Comparison of ENCODE assay signal across 9 cellular contexts in genomic region chr1:207826557-207827487, GRCh38.
A peak's percentile ranks its signal among the peaks of the same experiment; 100 is the strongest.
DNase-seq lines count a peak whose midpoint lies in the region; ATAC-seq, FAIRE-seq and TF ChIP-seq lines count a peak whose summit lies in the region.
"Had no signal": no experiment of that assay in that cellular context is flagged by ENCODE, and none has a peak within 500 bp of the region (broad histone marks: within the 10 kb centered on the region; RNA-seq: fewer than 3 reads in every experiment).

No MANE protein-coding gene starts in this region.

- peak overlapping the region; percentile 72 to 91 for H3K4me3 Mint-ChIP-seq in CD14-positive monocyte
- peak overlapping the region; percentile 95 for H3K4me3 Mint-ChIP-seq in natural killer cell treated with Interleukin-12 subunit alpha and Interleukin-12 subunit beta and Interleukin-15 and Interleukin-18, amount 100 ng/mL, for 72 hours

- H3K9ac ChIP-seq in duodenal mucosa (ENCODE audit: low read depth in 1 of 2, low read length in 2 of 2), result peak overlapping the region; percentile 71 to 95

- H3K9me3 ChIP-seq in duodenal mucosa (ENCODE audit: control insufficient read depth in 1 of 2, low read length in 2 of 2), result no peaks in the 10 kb centered on the region

- H3K4me3 ChIP-seq in duodenal mucosa (ENCODE audit: low read depth in 1 of 2, low read length in 2 of 2), result peak overlapping the region; percentile 85 to 93

- H3K9me3 Mint-ChIP-seq in CD14-positive monocyte, result no peaks in the 10 kb centered on the region
- no peaks in the 10 kb centered on the region for H3K9me3 Mint-ChIP-seq in natural killer cell treated with Interleukin-12 subunit alpha and Interleukin-12 subunit beta and Interleukin-15 and Interleukin-18, amount 100 ng/mL, for 72 hours

- peaks cover 0 to under 1% of the 10 kb centered on the region in 2 donors for H3K36me3 ChIP-seq in duodenal mucosa (ENCODE audit: control insufficient read depth in 1 of 2, insufficient read depth in 2 of 2, low read length in 2 of 2)

- peaks cover 66% of the 10 kb centered on the region in 2 donors for H3K4me1 ChIP-seq in duodenal mucosa (ENCODE audit: control insufficient read depth in 1 of 2, insufficient read depth in 2 of 2, low read length in 2 of 2)

- no peaks in the 10 kb centered on the region for H3K27me3 ChIP-seq in duodenal mucosa (ENCODE audit: control insufficient read depth in 1 of 2, insufficient read depth in 2 of 2, low read length in 2 of 2)

- H3K27ac Mint-ChIP-seq in CD14-positive monocyte, result peak overlapping the region; percentile 96 to 99 (median 99)
- H3K27ac Mint-ChIP-seq in natural killer cell treated with Interleukin-12 subunit alpha and Interleukin-12 subunit beta and Interleukin-15 and Interleukin-18, amount 100 ng/mL, for 72 hours, result peak overlapping the region; percentile 99

- peaks cover 24 to 37% of the 10 kb centered on the region in 2 donors for H3K36me3 Mint-ChIP-seq in CD14-positive monocyte
- peaks cover 6% of the 10 kb centered on the region for H3K36me3 Mint-ChIP-seq in natural killer cell treated with Interleukin-12 subunit alpha and Interleukin-12 subunit beta and Interleukin-15 and Interleukin-18, amount 100 ng/mL, for 72 hours

- no peak for ATAC-seq in natural killer cell treated with Interleukin-12 subunit alpha and Interleukin-12 subunit beta and Interleukin-15 and Interleukin-18, amount 100 ng/mL, for 72 hours
- no peak for ATAC-seq in GM21723 (IDR thresholded peaks at IDR 0.05; ENCODE audit: unreplicated experiment)

- intact Hi-C loops in CD14-positive monocyte (cut with micrococcal nuclease), result loop anchor here (5.0 to 10.0 kb wide), 2 partner anchors 135 to 138 kb away; no protein-coding TSS in a partner anchor

- no peak for FAIRE-seq in H54 (lab: Jason Lieb, UNC)

- H3K4me1 Mint-ChIP-seq in CD14-positive monocyte, result peaks cover 83% of the 10 kb centered on the region
- peaks cover 69 to 85% of the 10 kb centered on the region in 2 donors for H3K4me1 Mint-ChIP-seq in natural killer cell treated with Interleukin-12 subunit alpha and Interleukin-12 subunit beta and Interleukin-15 and Interleukin-18, amount 100 ng/mL, for 72 hours (ENCODE audit: low read depth in 2 of 2)

- peaks cover 0 to 5% (median 3%) of the 10 kb centered on the region in 3 donors for H3K27me3 Mint-ChIP-seq in CD14-positive monocyte (ENCODE audit: low read depth in 3 of 3)
- no peaks in the 10 kb centered on the region for H3K27me3 Mint-ChIP-seq in natural killer cell treated with Interleukin-12 subunit alpha and Interleukin-12 subunit beta and Interleukin-15 and Interleukin-18, amount 100 ng/mL, for 72 hours

- no peak for TF ChIP-seq CTCF in CD14-positive monocyte (IDR thresholded peaks at IDR 0.05)

- no peak for TF ChIP-seq POLR2A in H54 (IDR thresholded peaks at IDR 0.05; ENCODE audit: low read depth, low read length)

- peak overlapping the region; percentile 96 for H3K27ac ChIP-seq in duodenal mucosa (ENCODE audit: low read depth, low read length)

- DNase-seq in CD14-positive monocyte (ENCODE audit: low spot score), result no peak
- peak; percentile 64 for DNase-seq in LoVo (ENCODE audit: low spot score)
- DNase-seq in natural killer cell treated with Interleukin-12 subunit alpha and Interleukin-12 subunit beta and Interleukin-15 and Interleukin-18, amount 100 ng/mL, for 72 hours (ENCODE audit: low spot score), result no peak
- no peak for DNase-seq in NCI-H2227 treated with DMSO at 0.1 percent for 48 hours (lab: John Stamatoyannopoulos, UW)
- no peak for DNase-seq in H54 (ENCODE audit: insufficient read length, low spot score)
- no peak for DNase-seq in islet precursor cell
- DNase-seq: NCI-H748 treated with DMSO at 0.1 percent for 48 hours had no signal
